1 cellular context compared by ENCODE assay signal in genomic region chr17:18187226-18187625, GRCh38.
TF ChIP-seq lines count a peak whose summit lies in the region.

No MANE protein-coding gene starts in this region.

TF ChIP-seq in HepG2, 621 proteins besides CTCF, POLR2A, EP300 and RAD21 (continued from another document):
- 0 out of 2 replicates have a peak, but pooled peaks have one; percentile 19 for TF ChIP-seq RBFOX2 (IDR thresholded peaks at IDR 0.05; ENCODE audit: low read depth, low read length)
- peak; percentile 33 for TF ChIP-seq TEAD3 (CRISPR knock-in tag; optimal IDR thresholded peaks at IDR 0.05; ENCODE audit: borderline replicate concordance)
- peak; percentile 26; the same call in 1 of the 2 replicates for TF ChIP-seq SAP130 (CRISPR knock-in tag; IDR thresholded peaks at IDR 0.05; ENCODE audit: low read depth)
- TF ChIP-seq SOX13 (IDR thresholded peaks at IDR 0.05) = 0 out of 2 replicates have a peak, but pooled peaks have one; percentile 42
- TF ChIP-seq SOX13 (CRISPR knock-in tag; conservative IDR thresholded peaks at IDR 0.05 in 1 of 2, IDR thresholded peaks at IDR 0.05 in 1 of 2) = peak in 1 of 2 experiments; percentile 86; a peak in 2 of 4 replicates
- no peak for TF ChIP-seq SP5 (CRISPR knock-in tag; IDR thresholded peaks at IDR 0.05; ENCODE audit: borderline replicate concordance, low read depth)
- TF ChIP-seq SOX5 (CRISPR knock-in tag; IDR thresholded peaks at IDR 0.05; ENCODE audit: borderline replicate concordance) = peak; percentile 80
- no peak for TF ChIP-seq ZBTB4 (CRISPR knock-in tag; IDR thresholded peaks at IDR 0.05; ENCODE audit: borderline replicate concordance)
- no peak for TF ChIP-seq MEIS2 (CRISPR knock-in tag; IDR thresholded peaks at IDR 0.05)
- TF ChIP-seq IRX3 (CRISPR knock-in tag; IDR thresholded peaks at IDR 0.05; ENCODE audit: borderline replicate concordance, low read depth) = no peak
